Comparison of ENCODE assay signal across 9 cellular contexts in genomic region chr4:133152330-133152791, GRCh38. TPM values are rescaled to one million over a fixed set of nuclear protein-coding genes. Genes with fewer than 3 reads are reported as not detected.
DNase-seq lines count a peak whose midpoint lies in the region; ATAC-seq, FAIRE-seq and TF ChIP-seq lines count a peak whose summit lies in the region.
"Had no signal": no experiment of that assay in that cellular context is flagged by ENCODE, and none has a peak within 500 bp of the region (broad histone marks: within the 10 kb centered on the region; RNA-seq: fewer than 3 reads in every experiment).

No MANE protein-coding gene starts in this region.

- intact Hi-C loops in left cardiac atrium (cut with DNase I) (no loop called here), upper lobe of right lung (cut with DNase I) (no loop called here)

- H3K27ac ChIP-seq in cardiac muscle cell (no peak overlapping the region), cingulate gyrus (ENCODE audit: low read depth, low read length) (peak overlapping the region; percentile 92), mesodermal cell (ENCODE audit: low read depth, low read length, severe bottlenecking) (no peak overlapping the region), upper lobe of right lung (no peak overlapping the region)

- H3K9me3 ChIP-seq in cardiac muscle cell (ENCODE audit: low read depth) (no peaks in the 10 kb centered on the region), mesodermal cell (ENCODE audit: control insufficient read depth, low read length) (no peaks in the 10 kb centered on the region), upper lobe of right lung (no peaks in the 10 kb centered on the region)

- peaks cover 6% of the 10 kb centered on the region for H3K4me1 ChIP-seq in cardiac muscle cell (ENCODE audit: low read depth)
- no peaks in the 10 kb centered on the region for H3K4me1 ChIP-seq in mesodermal cell (ENCODE audit: control insufficient read depth, insufficient read depth, low read length, poor library complexity, severe bottlenecking)
- peaks cover 45% of the 10 kb centered on the region for H3K4me1 ChIP-seq in upper lobe of right lung

- H3K4me3 ChIP-seq in cardiac muscle cell, result peak overlapping the region; percentile 50
- peak overlapping the region; percentile 66 for H3K4me3 ChIP-seq in mesodermal cell (ENCODE audit: extremely low read depth, insufficient read depth, low read length, poor library complexity, severe bottlenecking)
- H3K4me3 ChIP-seq in upper lobe of right lung, result peak overlapping the region; percentile 14

- H3K36me3 ChIP-seq in cardiac muscle cell (no peaks in the 10 kb centered on the region), mesodermal cell (ENCODE audit: control insufficient read depth, insufficient read depth, low read length) (no peaks in the 10 kb centered on the region), upper lobe of right lung (no peaks in the 10 kb centered on the region)

- ATAC-seq in left cardiac atrium (no peak), upper lobe of right lung (no peak), GM21737 (IDR thresholded peaks at IDR 0.05; ENCODE audit: unreplicated experiment) (no peak)

- 1 to 2% methylated on average over 16 to 21 of the region's 26 CpGs for WGBS in mesodermal cell (ENCODE audit: insufficient coverage in 2 of 2), 2 experiments

- peaks cover 49% of the 10 kb centered on the region for H3K27me3 ChIP-seq in cardiac muscle cell
- peaks cover 70% of the 10 kb centered on the region for H3K27me3 ChIP-seq in upper lobe of right lung

- peak; percentile 23 to 28 for DNase-seq in cardiac muscle cell (ENCODE audit: low read depth in 1 of 2, low spot score in 1 of 2)
- DNase-seq in left cardiac atrium, result no peak
- no peak for DNase-seq in upper lobe of right lung
- DNase-seq in RPMI8226, result no peak
- no peak for DNase-seq in D721Med (ENCODE audit: insufficient read length, low spot score)
- DNase-seq: stimulated activated CD4-positive, alpha-beta T cell treated with anti-CD3 and anti-CD28 coated beads, Interleukin-4, amount 100 ng/mL, for 1 hour had no signal

- TF ChIP-seq CTCF in cardiac muscle cell (IDR thresholded peaks at IDR 0.05; ENCODE audit: low read depth, low read length) (no peak), upper lobe of right lung (IDR thresholded peaks at IDR 0.05) (no peak), D721Med (IDR thresholded peaks at IDR 0.05; ENCODE audit: insufficient read depth, missing control alignments) (no peak)

- FAIRE-seq in D721Med (lab: Jason Lieb, UNC), result no peak

RNA-seq across cellular contexts. Expression of gene PCDH10, which starts 3.3 kb away (rescaled TPM):
- total RNA-seq in cardiac muscle cell (1.1 and 3.0 TPM in 2 replicates), left cardiac atrium (under 1 TPM; 0.32 to 0.39 TPM), upper lobe of right lung (0.41 TPM)
- polyA plus RNA-seq in cardiac muscle cell, result 0.50 and 0.57 TPM in 2 replicates
- 27.1 TPM for polyA plus RNA-seq in mesodermal cell (2013, experiment 1 of 2)
- 24.9 TPM for polyA plus RNA-seq in mesodermal cell (2013, experiment 2 of 2)

Comparison
In these comparisons a context has a peak if more than half of its experiments do, and no peak if none do; other contexts are left out.
1. DNase-seq: peak in cardiac muscle cell (2 of 2); none in left cardiac atrium (single experiment), upper lobe of right lung (single experiment), RPMI8226 (single experiment) and D721Med (single experiment).
2. H3K4me3 ChIP-seq: peak in every context shown above with its lines; median percentile 66 in mesodermal cell; 50 in cardiac muscle cell; 14 in upper lobe of right lung.